In the genomic region with DNA sequence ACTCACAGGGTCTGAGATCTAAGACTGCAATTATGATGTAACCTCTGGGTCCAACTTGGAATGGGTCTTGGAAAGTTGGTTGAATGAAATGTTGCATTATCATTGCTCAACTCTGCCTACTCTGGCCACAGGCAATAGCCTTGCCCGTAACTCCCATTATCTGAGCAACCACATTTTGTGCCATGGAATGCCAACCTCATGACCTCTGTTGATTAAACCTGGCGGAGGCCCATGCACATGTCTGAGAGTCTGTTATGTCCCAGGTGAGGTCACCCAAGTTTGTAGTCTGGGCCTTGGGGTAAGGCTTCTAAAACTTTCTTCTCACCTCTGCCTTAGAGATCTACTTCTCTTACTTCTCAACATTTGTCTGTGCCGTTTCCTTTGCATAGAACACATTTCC, we compare ENCODE assay signal across 1 cellular context.
TF ChIP-seq lines count a peak whose summit lies in the region.

No MANE protein-coding gene starts in this region.

TF ChIP-seq in HepG2, 621 proteins besides CTCF, POLR2A, EP300 and RAD21 (continued from another document):
- no peak for TF ChIP-seq ZSCAN20 (CRISPR knock-in tag; IDR thresholded peaks at IDR 0.05; ENCODE audit: borderline replicate concordance)
- TF ChIP-seq, protein P1, sequence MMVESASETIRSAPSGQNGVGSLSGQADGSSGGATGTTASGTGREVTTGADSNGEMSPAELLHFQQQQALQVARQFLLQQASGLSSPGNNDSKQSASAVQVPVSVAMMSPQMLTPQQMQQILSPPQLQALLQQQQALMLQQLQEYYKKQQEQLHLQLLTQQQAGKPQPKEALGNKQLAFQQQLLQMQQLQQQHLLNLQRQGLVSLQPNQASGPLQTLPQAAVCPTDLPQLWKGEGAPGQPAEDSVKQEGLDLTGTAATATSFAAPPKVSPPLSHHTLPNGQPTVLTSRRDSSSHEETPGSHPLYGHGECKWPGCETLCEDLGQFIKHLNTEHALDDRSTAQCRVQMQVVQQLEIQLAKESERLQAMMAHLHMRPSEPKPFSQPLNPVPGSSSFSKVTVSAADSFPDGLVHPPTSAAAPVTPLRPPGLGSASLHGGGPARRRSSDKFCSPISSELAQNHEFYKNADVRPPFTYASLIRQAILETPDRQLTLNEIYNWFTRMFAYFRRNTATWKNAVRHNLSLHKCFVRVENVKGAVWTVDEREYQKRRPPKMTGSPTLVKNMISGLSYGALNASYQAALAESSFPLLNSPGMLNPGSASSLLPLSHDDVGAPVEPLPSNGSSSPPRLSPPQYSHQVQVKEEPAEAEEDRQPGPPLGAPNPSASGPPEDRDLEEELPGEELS (CRISPR knock-in tag; IDR thresholded peaks at IDR 0.05), result no peak
- no peak for TF ChIP-seq KDM5B (CRISPR knock-in tag; IDR thresholded peaks at IDR 0.05; ENCODE audit: borderline replicate concordance)
- no peak for TF ChIP-seq NFE2L1 (CRISPR knock-in tag; IDR thresholded peaks at IDR 0.05; ENCODE audit: borderline replicate concordance)
- TF ChIP-seq ZNF496 (CRISPR knock-in tag; IDR thresholded peaks at IDR 0.05; ENCODE audit: insufficient replicate concordance), result no peak
- TF ChIP-seq, protein P2, sequence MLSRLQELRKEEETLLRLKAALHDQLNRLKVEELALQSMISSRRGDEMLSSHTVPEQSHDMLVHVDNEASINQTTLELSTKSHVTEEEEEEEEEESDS (CRISPR knock-in tag; IDR thresholded peaks at IDR 0.05; ENCODE audit: borderline replicate concordance), result no peak
- no peak for TF ChIP-seq LCORL (IDR thresholded peaks at IDR 0.05)
- no peak for TF ChIP-seq LCORL (CRISPR knock-in tag; IDR thresholded peaks at IDR 0.05)
- no peak for TF ChIP-seq ZNF335 (CRISPR knock-in tag; IDR thresholded peaks at IDR 0.05)
- no peak for TF ChIP-seq ZNF17 (CRISPR knock-in tag; IDR thresholded peaks at IDR 0.05)
